Comparison of ENCODE assay signal across 8 cellular contexts in the genomic region with DNA sequence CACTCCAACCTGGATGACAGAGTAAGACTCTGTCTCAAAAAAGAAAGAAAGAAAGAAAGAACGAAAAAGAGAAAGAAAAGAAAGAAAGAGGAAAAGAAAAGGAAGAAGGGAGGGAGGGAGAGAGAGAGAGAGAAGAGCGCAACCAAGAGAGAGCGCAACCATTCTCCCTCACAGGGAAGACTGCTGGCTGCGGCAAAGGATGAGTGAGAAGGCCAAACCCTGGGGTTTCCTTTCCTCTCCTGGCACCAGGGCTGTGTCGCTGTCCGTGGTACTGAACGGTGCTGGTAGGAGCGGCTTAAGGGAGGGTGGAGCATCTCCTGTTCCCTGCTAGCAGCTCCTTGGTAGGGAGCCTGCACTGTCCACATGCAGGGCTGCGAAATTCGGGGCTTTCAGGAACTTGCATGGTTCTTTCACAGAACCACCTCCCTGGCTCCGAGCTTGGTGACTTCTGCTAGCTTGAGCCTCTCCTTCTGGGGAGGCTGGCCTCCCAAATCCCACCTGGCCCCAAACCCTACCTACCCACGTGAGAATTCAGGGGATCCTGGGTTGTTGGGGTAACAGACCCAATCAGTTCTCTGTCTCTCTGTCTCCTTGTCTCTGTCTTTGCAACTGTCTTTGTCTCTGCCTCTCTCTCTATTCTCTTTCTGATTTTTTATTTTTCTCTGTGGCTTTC. TPM values are rescaled to one million over a fixed set of nuclear protein-coding genes. Genes with fewer than 3 reads are reported as not detected.
DNase-seq lines count a peak whose midpoint lies in the region; ATAC-seq and TF ChIP-seq lines count a peak whose summit lies in the region.

No MANE protein-coding gene starts in this region.

- in situ Hi-C loops in mammary epithelial cell (cut with MboI; ENCODE audit: low sequenced_read_pairs in 2 of 2), result no loop called here

- 10% methylated on average over 9 of the region's 12 CpGs for WGBS in mammary epithelial cell (ENCODE audit: low coverage, missing lambda C conversion rate)

- H4K20me1 ChIP-seq in mammary epithelial cell (ENCODE audit: insufficient read depth, low read length), result no peaks in the 10 kb centered on the region

- H3K27me3 ChIP-seq in BE2C (peaks cover 4% of the 10 kb centered on the region; the same call in 1 of the 2 replicates), mammary epithelial cell (ENCODE audit: insufficient read depth, low read length) (no peaks in the 10 kb centered on the region)

- H3K9me3 ChIP-seq in BE2C (no peaks in the 10 kb centered on the region), mammary epithelial cell (replicated peaks; ENCODE audit: insufficient read depth, low read length) (no peaks in the 10 kb centered on the region)

- H2AFZ ChIP-seq in mammary epithelial cell (ENCODE audit: low read depth, low read length), result no peak overlapping the region

- TF ChIP-seq CTCF in BE2C (IDR thresholded peaks at IDR 0.05; ENCODE audit: low read depth, low read length), result no peak
- TF ChIP-seq CTCF in mammary epithelial cell (conservative IDR thresholded peaks at IDR 0.05 in 1 of 2, IDR thresholded peaks at IDR 0.05 in 1 of 2; ENCODE audit: extremely low read depth in 1 of 2, insufficient read depth in 1 of 2, low read depth in 1 of 2, low read length in 2 of 2), result no peak

- H3K4me2 ChIP-seq in mammary epithelial cell (ENCODE audit: insufficient read depth, low read depth, low read length), result no peak overlapping the region

- H3K36me3 ChIP-seq in BE2C (no peaks in the 10 kb centered on the region), mammary epithelial cell (ENCODE audit: insufficient read depth, low read length) (no peaks in the 10 kb centered on the region)

- no peak overlapping the region for H3K9ac ChIP-seq in mammary epithelial cell (ENCODE audit: insufficient read depth, low read length)

- no peak for ATAC-seq in HG02763 (IDR thresholded peaks at IDR 0.05; ENCODE audit: unreplicated experiment)
- ATAC-seq in GM19455 (IDR thresholded peaks at IDR 0.05; ENCODE audit: unreplicated experiment), result no peak

- H3K4me1 ChIP-seq in BE2C, result no peaks in the 10 kb centered on the region
- no peaks in the 10 kb centered on the region for H3K4me1 ChIP-seq in mammary epithelial cell (ENCODE audit: insufficient read depth, low read length)

- intact Hi-C loops in mammary epithelial cell (cut with micrococcal nuclease), result no loop called here

- peak; percentile 29 for DNase-seq in BE2C
- DNase-seq in HuH-7.5 (ENCODE audit: low spot score), result peak; percentile 71
- DNase-seq in activated CD4-positive, CD25-positive, alpha-beta regulatory T cell (lab: John Stamatoyannopoulos, UW), result peak in 3 of 4 experiments; percentile 14 to 37 (median 15)
- peak; percentile 80 for DNase-seq in mammary epithelial cell
- DNase-seq in kidney tubule cell (ENCODE audit: low spot score), result peak; percentile 76
- DNase-seq in stimulated activated CD4-positive, alpha-beta T cell treated with anti-CD3 and anti-CD28 coated beads, TNF-alpha, amount 100 ng/mL, for 24 hours (ENCODE audit: low read depth in 3 of 3), result peak; percentile 30 to 60 (median 39)

- no peak overlapping the region for H3K4me3 ChIP-seq in BE2C (ENCODE audit: low read depth, low read length)
- H3K4me3 ChIP-seq in mammary epithelial cell (replicated peaks in 1 of 3; ENCODE audit: insufficient read depth in 1 of 3, low read depth in 2 of 3, low read length in 3 of 3), result no peak overlapping the region

- H3K79me2 ChIP-seq in mammary epithelial cell (ENCODE audit: insufficient read depth, low read length), result no peaks in the 10 kb centered on the region

- H3K27ac ChIP-seq in mammary epithelial cell (ENCODE audit: insufficient read depth, low read depth, low read length), result no peak overlapping the region

- no TSS peak for BruUV-seq in mammary epithelial cell (replicated peaks; lab: Mats Ljungman, UMichigan)

- CTCF ChIA-PET in mammary epithelial cell (lab: Charles Lee; ENCODE audit: low non-redundant PET), result no interaction called here

- dilution Hi-C loops in mammary epithelial cell (cut with HindIII; ENCODE audit: low sequenced_read_pairs), result no loop called here

RNA-seq across cellular contexts. Expression of a gene that starts 51.1 kb away (rescaled TPM):
- polyA plus RNA-seq in BE2C (2012; ENCODE audit: insufficient read depth, insufficient read length, low read depth), result not detected
- not detected for total RNA-seq in mammary epithelial cell
- polyA plus RNA-seq in mammary epithelial cell, result not detected
- polyA minus RNA-seq in mammary epithelial cell, result not detected

Comparison
In these comparisons a context has a peak if more than half of its experiments do, and no peak if none do; other contexts are left out.
1. DNase-seq: peak in every context shown above with its lines; median percentile 80 in mammary epithelial cell; 76 in kidney tubule cell; 71 in HuH-7.5; 39 in stimulated activated CD4-positive, alpha-beta T cell treated with anti-CD3 and anti-CD28 coated beads, TNF-alpha, amount 100 ng/mL, for 24 hours; 29 in BE2C; 15 in activated CD4-positive, CD25-positive, alpha-beta regulatory T cell.